In genomic region chr3:98770261-98771039, GRCh38 we compare ENCODE assay signal across 11 cellular contexts. TPM values are rescaled to one million over a fixed set of nuclear protein-coding genes. Genes with fewer than 3 reads are reported as not detected.
DNase-seq lines count a peak whose midpoint lies in the region; ATAC-seq and TF ChIP-seq lines count a peak whose summit lies in the region.
"Had no signal": no experiment of that assay in that cellular context is flagged by ENCODE, and none has a peak within 500 bp of the region (broad histone marks: within the 10 kb centered on the region; RNA-seq: fewer than 3 reads in every experiment).

No MANE protein-coding gene starts in this region.

- H3K9me3 ChIP-seq in prostate gland: no peaks in the 10 kb centered on the region

- no peak overlapping the region for H3K27ac ChIP-seq in prostate gland
- H3K27ac ChIP-seq: cardiac muscle cell had no signal

- 66% methylated on average over 8 of the region's 8 CpGs for WGBS in prostate gland

- H3K4me1 ChIP-seq in prostate gland (replicated peaks): no peaks in the 10 kb centered on the region

- intact Hi-C loops in prostate gland (cut with DNase I): no loop called here

- no peaks in the 10 kb centered on the region; the same call in 1 of the 2 replicates for H3K36me3 ChIP-seq in GM06990 (ENCODE audit: control insufficient read depth, insufficient read depth, low read length)
- H3K36me3 ChIP-seq in prostate gland: no peaks in the 10 kb centered on the region
- H3K36me3 ChIP-seq: cardiac muscle cell had no signal

- TF ChIP-seq CTCF in GM06990 (IDR thresholded peaks at IDR 0.05; ENCODE audit: insufficient read depth, low read length, poor library complexity, severe bottlenecking) (no peak), prostate gland (IDR thresholded peaks at IDR 0.05) (no peak)

- H3K4me3 ChIP-seq in GM06990 (replicated peaks; ENCODE audit: low read depth, low read length): no peak overlapping the region
- H3K4me3 ChIP-seq in prostate gland: no peak overlapping the region
- H3K4me3 ChIP-seq: cardiac muscle cell had no signal

- TF ChIP-seq POLR2A in prostate gland (IDR thresholded peaks at IDR 0.05): no peak

- peak; percentile 57 for ATAC-seq in GM21619 (IDR thresholded peaks at IDR 0.05; ENCODE audit: unreplicated experiment)
- ATAC-seq in left lobe of liver: peak; percentile 66
- ATAC-seq: left colon had no signal

- H3K27me3 ChIP-seq in GM06990 (replicated peaks; ENCODE audit: control insufficient read depth, insufficient read depth, low read length) (no peaks in the 10 kb centered on the region), prostate gland (replicated peaks; ENCODE audit: insufficient read depth) (no peaks in the 10 kb centered on the region)
- H3K27me3 ChIP-seq: cardiac muscle cell had no signal

- DNase-seq in GM06990 (ENCODE audit: extremely low read depth, insufficient read length) (peak; percentile 38), NCI-H2107 (lab: John Stamatoyannopoulos, UW) (peak; percentile 65), left lobe of liver (ENCODE audit: low spot score) (no peak), GM19238 (ENCODE audit: insufficient read length, low spot score) (no peak), DMS153 treated with DMSO at 0.1 percent for 48 hours (lab: John Stamatoyannopoulos, UW; ENCODE audit: unreplicated experiment) (no peak), prostate gland (ENCODE audit: low spot score) (no peak)
- no peak for DNase-seq in stimulated activated CD4-positive, alpha-beta T cell treated with anti-CD3 and anti-CD28 coated beads, Interleukin-12 subunit alpha, Interleukin-12 subunit beta, amount 100 ng/mL, for 4 hours
- DNase-seq: DND-41 had no signal

RNA-seq across cellular contexts. Expression of gene ST3GAL6, which starts 7.3 kb away (rescaled TPM):
- total RNA-seq in left lobe of liver (41.8 TPM), prostate gland (10 to 100 TPM in 1 of 2 donors, 1 to 10 TPM in 1; 7.1 to 10.6 TPM)

Comparison
In these comparisons a context has a peak if more than half of its experiments do, and no peak if none do; other contexts are left out.
1. DNase-seq: peak in GM06990 (single experiment) and NCI-H2107 (single experiment); none in left lobe of liver (single experiment), GM19238 (single experiment), DMS153 treated with DMSO at 0.1 percent for 48 hours (single experiment), stimulated activated CD4-positive, alpha-beta T cell treated with anti-CD3 and anti-CD28 coated beads, Interleukin-12 subunit alpha, Interleukin-12 subunit beta, amount 100 ng/mL, for 4 hours (single experiment) and prostate gland (single experiment).